Comparison of ENCODE assay signal across 8 cellular contexts in genomic region chr11:11148104-11148509, GRCh38.
A peak's percentile ranks its signal among the peaks of the same experiment; 100 is the strongest.
DNase-seq lines count a peak whose midpoint lies in the region; ATAC-seq, FAIRE-seq and TF ChIP-seq lines count a peak whose summit lies in the region.

No MANE protein-coding gene starts in this region.

- no peaks in the 10 kb centered on the region for H4K20me1 ChIP-seq in GM23248 (ENCODE audit: insufficient read depth)

- peak overlapping the region; percentile 57 for H3K27ac ChIP-seq in GM23248
- H3K27ac ChIP-seq in gastroesophageal sphincter = peak overlapping the region; percentile 44 to 82 (median 80)
- no peak overlapping the region for H3K27ac ChIP-seq in ovary

- H3K4me1 ChIP-seq in GM23248 (ENCODE audit: insufficient read depth) = peaks cover 10% of the 10 kb centered on the region
- peaks cover 4 to 32% (median 16%) of the 10 kb centered on the region in 3 donors for H3K4me1 ChIP-seq in gastroesophageal sphincter
- H3K4me1 ChIP-seq in ovary (ENCODE audit: insufficient read depth) = peaks cover 9% of the 10 kb centered on the region

- in situ Hi-C loops in GM23248 (cut with MboI) = no loop called here

- H3F3A ChIP-seq in GM23248 (ENCODE audit: insufficient read depth) = peaks cover 7% of the 10 kb centered on the region; the same call in 1 of the 2 replicates

- H3K36me3 Mint-ChIP-seq in activated CD4-positive, alpha-beta T cell treated with anti-CD3 and anti-CD28 coated beads, Interleukin-2, amount 10 ng/mL, durations not matched to agents 24 days and 14 days (ENCODE audit: low read depth) = peaks cover 6% of the 10 kb centered on the region

- intact Hi-C loops in activated CD4-positive, alpha-beta T cell treated with anti-CD3 and anti-CD28 coated beads, Interleukin-2, amount 10 ng/mL, durations not matched to agents 24 days and 14 days (cut with micrococcal nuclease) = no loop called here
- intact Hi-C loops in ovary (cut with DNase I) = no loop called here

- H3K9ac ChIP-seq in GM23248 = no peak overlapping the region

- 4 to 5% methylated on average over 5 of the region's 5 CpGs for WGBS in GM23248 (ENCODE audit: low coverage in 1 of 2, low lambda C conversion rate in 2 of 2, missing lambda C conversion rate in 2 of 2), 2 experiments
- WGBS in gastroesophageal sphincter (ENCODE audit: low coverage in 1 of 2), 2 donors = 0 to 4% methylated on average over 2 of the region's 5 CpGs
- 9 to 25% (median 14%) methylated on average over 5 of the region's 5 CpGs for WGBS in ovary, 3 donors

- peaks cover 26% of the 10 kb centered on the region for H3K4me1 Mint-ChIP-seq in activated CD4-positive, alpha-beta T cell treated with anti-CD3 and anti-CD28 coated beads, Interleukin-2, amount 10 ng/mL, durations not matched to agents 24 days and 14 days

- TF ChIP-seq CTCF in gastroesophageal sphincter (IDR thresholded peaks at IDR 0.05) (peak in 3 of 4 experiments; percentile 64 to 74 (median 68)), ovary (IDR thresholded peaks at IDR 0.05) (no peak)

- TF ChIP-seq EP300 in gastroesophageal sphincter (IDR thresholded peaks at IDR 0.05) (no peak), ovary (IDR thresholded peaks at IDR 0.05) (no peak)

- no peaks in the 10 kb centered on the region for H3K9me3 Mint-ChIP-seq in activated CD4-positive, alpha-beta T cell treated with anti-CD3 and anti-CD28 coated beads, Interleukin-2, amount 10 ng/mL, durations not matched to agents 24 days and 14 days

- peak overlapping the region; percentile 13; the same call in 1 of the 2 replicates for H2AFZ ChIP-seq in GM23248

- peak overlapping the region; percentile 67 for H3K4me2 ChIP-seq in GM23248 (ENCODE audit: unreplicated experiment)

- H3K4me3 ChIP-seq in GM23248 (no peak overlapping the region), gastroesophageal sphincter (no peak overlapping the region), ovary (no peak overlapping the region)

- DNase-seq in GM23248 (peak; percentile 98), ovary (peak; percentile 61 to 88 (median 76)), H54 (ENCODE audit: insufficient read length, low spot score) (no peak), NCI-H1417 treated with DMSO at 0.1 percent for 48 hours (lab: John Stamatoyannopoulos, UW) (no peak), superior temporal gyrus (ENCODE audit: extremely low spot score) (no peak), NCI-H2196 (lab: John Stamatoyannopoulos, UW; ENCODE audit: unreplicated experiment) (no peak)
- DNase-seq in activated CD4-positive, alpha-beta T cell treated with anti-CD3 and anti-CD28 coated beads, Interleukin-2, amount 10 ng/mL, durations not matched to agents 24 days and 14 days = peak; percentile 62

- H3K9me2 ChIP-seq in GM23248 (ENCODE audit: insufficient read depth) = no peaks in the 10 kb centered on the region

- no peak overlapping the region for H3K4me3 Mint-ChIP-seq in activated CD4-positive, alpha-beta T cell treated with anti-CD3 and anti-CD28 coated beads, Interleukin-2, amount 10 ng/mL, durations not matched to agents 24 days and 14 days

- FAIRE-seq in H54 (lab: Jason Lieb, UNC) = no peak

- ATAC-seq in gastroesophageal sphincter = peak; percentile 97

- H3K9me3 ChIP-seq in GM23248 (ENCODE audit: low read depth) (no peaks in the 10 kb centered on the region), gastroesophageal sphincter (no peaks in the 10 kb centered on the region), ovary (no peaks in the 10 kb centered on the region)

- no peaks in the 10 kb centered on the region for H3K27me3 Mint-ChIP-seq in activated CD4-positive, alpha-beta T cell treated with anti-CD3 and anti-CD28 coated beads, Interleukin-2, amount 10 ng/mL, durations not matched to agents 24 days and 14 days

- TF ChIP-seq POLR2A in gastroesophageal sphincter (IDR thresholded peaks at IDR 0.05) (no peak), ovary (IDR thresholded peaks at IDR 0.05) (no peak), H54 (IDR thresholded peaks at IDR 0.05; ENCODE audit: low read depth, low read length) (no peak)

- H3K27me3 ChIP-seq in GM23248 (replicated peaks; ENCODE audit: insufficient read depth) = no peaks in the 10 kb centered on the region
- no peaks in the 10 kb centered on the region for H3K27me3 ChIP-seq in gastroesophageal sphincter
- no peaks in the 10 kb centered on the region for H3K27me3 ChIP-seq in ovary

- no peaks in the 10 kb centered on the region for H3K79me2 ChIP-seq in GM23248 (ENCODE audit: insufficient read depth)

- no peaks in the 10 kb centered on the region for H3K36me3 ChIP-seq in GM23248 (ENCODE audit: low read depth)
- H3K36me3 ChIP-seq in gastroesophageal sphincter = no peaks in the 10 kb centered on the region
- H3K36me3 ChIP-seq in ovary = no peaks in the 10 kb centered on the region

- no peak overlapping the region for H3K27ac Mint-ChIP-seq in activated CD4-positive, alpha-beta T cell treated with anti-CD3 and anti-CD28 coated beads, Interleukin-2, amount 10 ng/mL, durations not matched to agents 24 days and 14 days

Comparison
In these comparisons a context has a peak if more than half of its experiments do, and no peak if none do; other contexts are left out.
1. DNase-seq: peak in GM23248 (single experiment), activated CD4-positive, alpha-beta T cell treated with anti-CD3 and anti-CD28 coated beads, Interleukin-2, amount 10 ng/mL, durations not matched to agents 24 days and 14 days (single experiment) and ovary (5 of 5); none in H54 (single experiment), NCI-H1417 treated with DMSO at 0.1 percent for 48 hours (single experiment), superior temporal gyrus (single experiment) and NCI-H2196 (single experiment).
2. H3K27ac ChIP-seq: peak in GM23248 (single experiment) and gastroesophageal sphincter (4 of 4); none in ovary (0 of 2).
3. CTCF ChIP-seq: peak in gastroesophageal sphincter (3 of 4); none in ovary (0 of 3).